Comparison of ENCODE assay signal across 20 cellular contexts in the genomic region with DNA sequence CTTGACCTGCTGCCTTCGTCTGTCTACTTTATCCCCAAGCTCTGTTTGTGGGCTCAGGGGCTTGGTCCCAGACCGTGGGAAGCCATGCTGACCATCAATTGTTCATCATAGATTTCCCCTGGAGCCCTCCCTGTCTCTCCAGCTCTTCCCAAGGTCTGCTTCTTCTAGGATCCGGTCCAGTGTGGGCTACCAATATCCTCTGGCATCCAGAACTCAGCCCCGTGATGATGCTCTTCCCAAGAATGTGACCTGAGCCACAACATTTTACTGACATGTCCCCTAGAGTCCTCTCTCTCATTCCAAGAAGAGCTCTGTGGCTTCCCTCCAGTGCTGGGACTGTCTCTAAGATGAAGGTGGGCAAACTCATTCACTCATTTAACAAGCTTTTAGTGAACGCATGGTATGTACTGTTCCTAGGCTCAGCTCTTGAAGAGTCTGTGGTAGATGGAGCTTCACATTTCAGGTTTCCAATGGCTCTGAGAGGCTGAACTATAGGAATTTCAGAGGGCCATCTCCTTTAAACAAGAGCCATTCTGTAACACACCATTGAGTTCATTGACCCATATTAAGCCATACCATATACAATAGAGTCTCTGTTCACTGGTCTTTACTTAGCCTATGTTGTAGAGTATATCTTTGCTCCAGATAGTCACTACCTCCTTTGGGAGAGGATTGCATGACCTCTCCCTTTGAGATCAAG.
"Had no signal": no experiment of that assay in that cellular context is flagged by ENCODE, and none has a peak within 500 bp of the region (broad histone marks: within the 10 kb centered on the region; RNA-seq: fewer than 3 reads in every experiment).

No MANE protein-coding gene starts in this region.

- H3K27ac ChIP-seq: foreskin keratinocyte, hepatocyte, lower lobe of right lung, thyroid gland, upper lobe of right lung, VCaP had no signal

- H3K4me1 ChIP-seq: foreskin keratinocyte, lower lobe of right lung, thyroid gland, upper lobe of right lung had no signal

- H3K9me3 ChIP-seq: lower lobe of right lung, thyroid gland, upper lobe of right lung had no signal

- H3K36me3 ChIP-seq: lower lobe of right lung, thyroid gland, upper lobe of right lung had no signal

- H3K27me3 ChIP-seq: foreskin keratinocyte, hepatocyte, thyroid gland, upper lobe of right lung had no signal

- H3K4me3 ChIP-seq: hepatocyte, lower lobe of right lung, thyroid gland, upper lobe of right lung had no signal

- DNase-seq: activated CD4-positive, alpha-beta memory T cell treated with anti-CD3 and anti-CD28 coated beads, Interleukin-2, amount 10 ng/mL, durations not matched to agents 7 days and 5 days; activated CD4-positive, alpha-beta T cell treated with anti-CD3 and anti-CD28 coated beads, Interleukin-2, amount 10 ng/mL, durations not matched to agents 24 days and 14 days; activated effector memory CD4-positive, alpha-beta T cell treated with Interleukin-2 at 50 U/mL for 16 hours; activated naive CD4-positive, alpha-beta T cell treated with anti-CD3 and anti-CD28 coated beads for 36 hours; activated T-cell treated with anti-CD3 and anti-CD28 coated beads, Interleukin-2, amount 50 U/mL, for 72 hours; amygdala; cortex of kidney; foreskin keratinocyte; glutamatergic neuron; immature natural killer cell; lower lobe of right lung; mesendoderm; naive thymus-derived CD4-positive, alpha-beta T cell; retina; stimulated activated CD4-positive, alpha-beta T cell treated with anti-CD3 and anti-CD28 coated beads, Interleukin-4, amount 100 ng/mL, for 4 hours; stimulated activated naive CD8-positive, alpha-beta T cell treated with anti-CD3 and anti-CD28 coated beads, Interleukin-15, Interleukin-2, amounts not matched to agents 100 U/mL and 50 U/mL, for 24 hours; thyroid gland; upper lobe of right lung had no signal
